ENCODE assay signal across 7 cellular contexts in the genomic region with DNA sequence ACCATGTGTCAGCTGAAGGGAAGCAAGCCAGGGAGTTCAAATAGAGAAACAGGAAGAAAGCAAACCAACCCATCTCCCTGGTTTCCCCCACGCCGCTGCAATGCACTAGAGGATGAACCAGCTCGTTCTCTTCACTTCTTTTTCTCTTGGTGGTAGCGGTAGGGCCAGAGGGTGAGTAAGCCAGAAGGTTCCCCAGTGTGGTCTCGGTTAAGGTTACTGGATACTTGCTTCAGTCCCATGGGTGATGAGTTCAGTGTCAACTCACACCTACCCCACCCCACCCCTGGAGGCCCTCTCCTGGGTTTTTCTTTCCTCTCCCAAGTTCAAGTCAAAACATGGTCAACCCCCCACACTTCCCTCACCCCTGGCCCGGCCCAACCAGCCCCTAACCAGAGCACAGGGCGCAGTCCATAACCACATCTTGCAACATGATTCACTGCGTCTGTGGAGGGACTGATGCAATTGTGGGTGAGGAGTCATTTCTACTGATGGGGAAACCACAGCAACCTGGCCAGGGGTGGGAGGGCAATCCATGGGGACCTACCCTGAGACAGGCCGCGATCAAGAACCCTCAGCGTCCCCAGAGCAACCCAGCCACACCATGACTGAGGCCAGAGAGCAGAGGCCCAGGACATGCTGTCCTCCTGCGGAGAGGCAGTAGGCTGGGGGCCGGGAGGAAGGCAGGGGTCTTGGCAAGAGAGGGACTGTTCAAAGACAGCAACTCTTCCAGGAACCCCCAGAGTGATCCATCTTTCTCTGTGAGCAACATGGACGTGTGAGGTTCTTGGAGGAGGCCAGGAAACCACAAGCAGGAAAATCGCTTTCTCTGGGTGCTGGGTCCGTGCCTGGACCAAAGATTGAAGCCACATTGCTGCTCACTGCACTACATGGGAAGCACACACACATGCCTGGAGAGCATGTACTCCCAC.
DNase-seq lines count a peak whose midpoint lies in the region; ATAC-seq, FAIRE-seq and TF ChIP-seq lines count a peak whose summit lies in the region.

No MANE protein-coding gene starts in this region.

- no peaks in the 10 kb centered on the region; the same call in none of the 2 replicates for H4K20me1 ChIP-seq in K562 (replicated peaks; ENCODE audit: control insufficient read depth, insufficient read depth, low read length)

- H3K79me2 ChIP-seq in K562 (ENCODE audit: control insufficient read depth, insufficient read depth, low read length), result no peaks in the 10 kb centered on the region
- no peaks in the 10 kb centered on the region for H3K79me2 ChIP-seq in mesendoderm (ENCODE audit: control insufficient read depth, insufficient read depth, low read length)

- in situ Hi-C loops in K562 (cut with MboI), result loop anchor here (10.0 to 25.0 kb wide), 2 partner anchors 749 to 1012 kb away; no protein-coding TSS in a partner anchor

- H2BK120ac ChIP-seq in mesendoderm (ENCODE audit: low read depth, low read length), result no peak overlapping the region

- no peak overlapping the region for H3K4ac ChIP-seq in mesendoderm (ENCODE audit: low read depth, low read length)

- H3K27ac ChIP-seq in K562 (ENCODE audit: extremely low read depth, low read depth, low read length) (no peak overlapping the region), mesendoderm (ENCODE audit: low read depth, low read length) (no peak overlapping the region)

- TF ChIP-seq CTCF in K562 (IDR thresholded peaks at IDR 0.05 in 2 of 3, conservative IDR thresholded peaks at IDR 0.05 in 1 of 3; ENCODE audit: insufficient read depth in 2 of 3, low read depth in 1 of 3, low read length in 3 of 3), result no peak

- DNase-seq in SKM-1 (lab: John Stamatoyannopoulos, UW; ENCODE audit: unreplicated experiment) (peak; percentile 99), K562 (ENCODE audit: extremely low read depth in 1 of 4, low spot score in 3 of 4) (no peak), sciatic nerve (ENCODE audit: low spot score) (no peak), dedifferentiated amniotic fluid mesenchymal stem cell (ENCODE audit: extremely low spot score) (no peak), mesendoderm (no peak)

- H3K9ac ChIP-seq in K562 (ENCODE audit: insufficient read depth in 1 of 2, low read depth in 2 of 2, low read length in 2 of 2) (no peak overlapping the region), mesendoderm (ENCODE audit: low read length) (no peak overlapping the region)

- POLR2A ChIA-PET in K562 (lab: Yijun Ruan, JAX), result no interaction called here

- H3K79me1 ChIP-seq in mesendoderm (ENCODE audit: low read length), result no peaks in the 10 kb centered on the region

- H3K4me3 ChIP-seq in K562, result no peak overlapping the region
- H3K4me3 ChIP-seq in mesendoderm (ENCODE audit: low read length), result no peak overlapping the region

- no peak overlapping the region for H3K56ac ChIP-seq in mesendoderm (ENCODE audit: low read length)

- H3K4me2 ChIP-seq in K562 (ENCODE audit: insufficient read depth, low read length), result no peak overlapping the region
- H3K4me2 ChIP-seq in mesendoderm (ENCODE audit: low read length), result no peak overlapping the region

- intact Hi-C loops in K562 (cut with micrococcal nuclease), result loop anchor here (5.0 to 10.0 kb wide), 2 partner anchors 222 to 764 kb away; no protein-coding TSS in a partner anchor
- intact Hi-C loops in sciatic nerve (cut with DNase I), result loop anchor here (10.0 kb wide), 1 partner anchor 1012 kb away; no protein-coding TSS in a partner anchor

- H3K4me1 ChIP-seq in K562 (replicated peaks in 1 of 2; ENCODE audit: control insufficient read depth in 2 of 2, insufficient read depth in 2 of 2, low read length in 2 of 2) (no peaks in the 10 kb centered on the region; a peak in 1 of 5 replicates), mesendoderm (ENCODE audit: control insufficient read depth, low read depth, low read length) (no peaks in the 10 kb centered on the region)

- no peak for FAIRE-seq in K562 (lab: Jason Lieb, UNC)

- no peaks in the 10 kb centered on the region for H3K9me3 ChIP-seq in K562 (replicated peaks; ENCODE audit: control insufficient read depth, insufficient read depth, low read depth, low read length)

- TF ChIP-seq RAD21 in K562 (CRISPR knock-in tag; conservative IDR thresholded peaks at IDR 0.05 in 1 of 2, IDR thresholded peaks at IDR 0.05 in 1 of 2), result no peak

- H3K18ac ChIP-seq in mesendoderm (ENCODE audit: low read length), result no peak overlapping the region

- CTCF ChIA-PET in K562 (lab: Yijun Ruan, JAX; ENCODE audit: low intra/inter-chr PET ratio), result no interaction called here

- no peak overlapping the region for H3K23ac ChIP-seq in mesendoderm (ENCODE audit: low read length)

- no peaks in the 10 kb centered on the region for H3K36me3 ChIP-seq in K562 (ENCODE audit: control insufficient read depth, insufficient read depth, low read length)
- H3K36me3 ChIP-seq in mesendoderm (ENCODE audit: control insufficient read depth, insufficient read depth, low read length), result no peaks in the 10 kb centered on the region

- TF ChIP-seq POLR2A in K562 (conservative IDR thresholded peaks at IDR 0.05), result no peak

- H2BK5ac ChIP-seq in mesendoderm (ENCODE audit: low read length), result no peak overlapping the region

- BruUV-seq in K562 (replicated peaks; lab: Mats Ljungman, UMichigan), result no TSS peak

- no peaks in the 10 kb centered on the region for H3K9me1 ChIP-seq in K562 (ENCODE audit: control insufficient read depth, insufficient read depth, low read length)

- TF ChIP-seq EP300 in K562 (IDR thresholded peaks at IDR 0.05; ENCODE audit: low read length), result no peak

- H3K27me3 ChIP-seq in K562 (ENCODE audit: control insufficient read depth in 2 of 2, insufficient read depth in 2 of 2, low read length in 2 of 2), result peaks cover 15 to 37% of the 10 kb centered on the region in 2 experiments; a peak in 4 of 5 replicates
- no peaks in the 10 kb centered on the region for H3K27me3 ChIP-seq in mesendoderm (ENCODE audit: insufficient read depth, low read length, poor library complexity)

- no peak overlapping the region for H2AK5ac ChIP-seq in mesendoderm (ENCODE audit: low read length)

- H4K5ac ChIP-seq in mesendoderm (ENCODE audit: low read length), result no peak overlapping the region

- H2AFZ ChIP-seq in K562 (ENCODE audit: low read depth, low read length), result no peak overlapping the region

- WGBS in K562 (ENCODE audit: insufficient coverage, low coverage, missing lambda C conversion rate), result 8% methylated on average over 11 of the region's 16 CpGs
- no CpG with 5 or more reads among the region's 16 CpGs for WGBS in mesendoderm (ENCODE audit: extremely low coverage, insufficient coverage, low lambda C conversion rate)

- ATAC-seq in GM19025 (IDR thresholded peaks at IDR 0.05; ENCODE audit: low read depth, unreplicated experiment), result peak; percentile 74
- peak; percentile 67 for ATAC-seq in HG03045 (IDR thresholded peaks at IDR 0.05; ENCODE audit: unreplicated experiment)
- ATAC-seq in K562, result no peak
- peak; percentile 82 for ATAC-seq in sciatic nerve

- H4K8ac ChIP-seq in mesendoderm (ENCODE audit: low read depth, low read length), result no peak overlapping the region

- H2BK15ac ChIP-seq in mesendoderm (replicated peaks; ENCODE audit: low read depth), result no peak overlapping the region

TF ChIP-seq in K562, 482 proteins besides CTCF, POLR2A, EP300 and RAD21:
- TF ChIP-seq NONO (IDR thresholded peaks at IDR 0.05; ENCODE audit: low read depth in 2 of 2, low read length in 1 of 2), result no peak
- no peak for TF ChIP-seq ZFP30 (CRISPR knock-in tag; IDR thresholded peaks at IDR 0.05; ENCODE audit: borderline replicate concordance)
- TF ChIP-seq CEBPG (CRISPR knock-in tag; IDR thresholded peaks at IDR 0.05), result no peak
- TF ChIP-seq CEBPG (tag; conservative IDR thresholded peaks at IDR 0.05 in 1 of 2, IDR thresholded peaks at IDR 0.05 in 1 of 2), result peak; percentile 34 to 79
- no peak for TF ChIP-seq PHTF2 (CRISPR knock-in tag; IDR thresholded peaks at IDR 0.05)
- TF ChIP-seq NR1H2 (CRISPR knock-in tag; IDR thresholded peaks at IDR 0.05), result no peak
- TF ChIP-seq NR2C2 (CRISPR knock-in tag; IDR thresholded peaks at IDR 0.05), result no peak
- peak; percentile 18; the same call in 1 of the 2 replicates for TF ChIP-seq NR2C2 (tag; IDR thresholded peaks at IDR 0.05)
